In genomic region chr5:82277613-82277986, GRCh38 we compare ENCODE assay signal across 8 cellular contexts. TPM values are rescaled to one million over a fixed set of nuclear protein-coding genes. Genes with fewer than 3 reads are reported as not detected.
DNase-seq lines count a peak whose midpoint lies in the region; ATAC-seq and TF ChIP-seq lines count a peak whose summit lies in the region.

No MANE protein-coding gene starts in this region.

- H3K4me3 ChIP-seq in BLaER1 (peak overlapping the region; percentile 95), HUES64 (ENCODE audit: low read length) (peak overlapping the region; percentile 98), breast epithelium (peak overlapping the region; percentile 82 to 89 (median 85)), mesendoderm (ENCODE audit: low read length) (peak overlapping the region; percentile 93)

- no peak for ATAC-seq in GM21786 (IDR thresholded peaks at IDR 0.05; ENCODE audit: unreplicated experiment)

- DNase-seq in breast epithelium (ENCODE audit: low spot score in 2 of 2): no peak
- DNase-seq in mesendoderm: peak; percentile 36
- no peak for DNase-seq in SIG-M5 treated with dmso at 0.1 percent for 504 hours (lab: John Stamatoyannopoulos, UW; ENCODE audit: unreplicated experiment)
- no peak for DNase-seq in NCI-H1436 treated with DMSO at 0.1 percent for 48 hours (lab: John Stamatoyannopoulos, UW)
- no peak for DNase-seq in germinal center (ENCODE audit: low spot score)

- H4K20me1 ChIP-seq in BLaER1: peaks cover 23% of the 10 kb centered on the region; the same call in 1 of the 2 replicates

- no peak overlapping the region for H2AK5ac ChIP-seq in mesendoderm (ENCODE audit: low read length)

- H3K27me3 ChIP-seq in BLaER1 (no peaks in the 10 kb centered on the region), HUES64 (ENCODE audit: insufficient read depth, low read length) (no peaks in the 10 kb centered on the region), breast epithelium (no peaks in the 10 kb centered on the region), mesendoderm (ENCODE audit: insufficient read depth, low read length, poor library complexity) (no peaks in the 10 kb centered on the region)

- H2BK120ac ChIP-seq in mesendoderm (ENCODE audit: low read depth, low read length): peak overlapping the region; percentile 86

- peak overlapping the region; percentile 92 for H3K4me2 ChIP-seq in BLaER1
- H3K4me2 ChIP-seq in mesendoderm (ENCODE audit: low read length): peak overlapping the region; percentile 62

- peak overlapping the region; percentile 69 for H4K8ac ChIP-seq in mesendoderm (ENCODE audit: low read depth, low read length)

- H3K27ac ChIP-seq in BLaER1: peak overlapping the region; percentile 99
- peak overlapping the region; percentile 94 for H3K27ac ChIP-seq in HUES64 (ENCODE audit: low read depth, low read length)
- peak overlapping the region; percentile 85 to 88 for H3K27ac ChIP-seq in breast epithelium
- peak overlapping the region; percentile 71 for H3K27ac ChIP-seq in mesendoderm (ENCODE audit: low read depth, low read length)

- H3K79me1 ChIP-seq in mesendoderm (ENCODE audit: low read length): no peaks in the 10 kb centered on the region

- no peak for TF ChIP-seq CTCF in breast epithelium (IDR thresholded peaks at IDR 0.05)

- no peak overlapping the region for H2BK5ac ChIP-seq in mesendoderm (ENCODE audit: low read length)

- peak overlapping the region; percentile 99 for H3K9ac ChIP-seq in BLaER1
- peak overlapping the region; percentile 100 for H3K9ac ChIP-seq in HUES64 (ENCODE audit: low read depth, low read length)
- peak overlapping the region; percentile 91 for H3K9ac ChIP-seq in mesendoderm (ENCODE audit: low read length)

- H3K4me1 ChIP-seq in BLaER1: peaks cover 27% of the 10 kb centered on the region
- H3K4me1 ChIP-seq in HUES64 (ENCODE audit: insufficient read depth, low read length): peaks cover 25% of the 10 kb centered on the region
- H3K4me1 ChIP-seq in breast epithelium: no peaks in the 10 kb centered on the region
- H3K4me1 ChIP-seq in mesendoderm (ENCODE audit: control insufficient read depth, low read depth, low read length): no peaks in the 10 kb centered on the region

- H3K36me3 ChIP-seq in BLaER1 (peaks cover 37% of the 10 kb centered on the region), HUES64 (ENCODE audit: insufficient read depth, low read length) (peaks cover 38% of the 10 kb centered on the region), breast epithelium (no peaks in the 10 kb centered on the region), mesendoderm (ENCODE audit: control insufficient read depth, insufficient read depth, low read length) (peaks cover 8% of the 10 kb centered on the region)

- H3K18ac ChIP-seq in mesendoderm (ENCODE audit: low read length): peak overlapping the region; percentile 92

- H4K5ac ChIP-seq in mesendoderm (ENCODE audit: low read length): peak overlapping the region; percentile 10

- peaks cover 13% of the 10 kb centered on the region for H3K79me2 ChIP-seq in mesendoderm (ENCODE audit: control insufficient read depth, insufficient read depth, low read length)

- peak overlapping the region; percentile 61 for H3K4ac ChIP-seq in mesendoderm (ENCODE audit: low read depth, low read length)

- no peaks in the 10 kb centered on the region for H3K9me3 ChIP-seq in BLaER1
- no peaks in the 10 kb centered on the region for H3K9me3 ChIP-seq in HUES64 (ENCODE audit: insufficient read depth, low read depth, low read length)
- H3K9me3 ChIP-seq in breast epithelium: no peaks in the 10 kb centered on the region

- no peak overlapping the region for H3K23ac ChIP-seq in mesendoderm (ENCODE audit: low read length)

- no peak overlapping the region for H2BK15ac ChIP-seq in mesendoderm (replicated peaks; ENCODE audit: low read depth)

- peak overlapping the region; percentile 85 for H3K56ac ChIP-seq in mesendoderm (ENCODE audit: low read length)

- WGBS in HUES64: 1% methylated on average over 15 of the region's 15 CpGs
- no CpG with 5 or more reads among the region's 15 CpGs for WGBS in mesendoderm (ENCODE audit: extremely low coverage, insufficient coverage, low lambda C conversion rate)

- intact Hi-C loops in breast epithelium (cut with DNase I; ENCODE audit: low total_unique reads): no loop called here

- no peak for TF ChIP-seq POLR2A in breast epithelium (IDR thresholded peaks at IDR 0.05)

RNA-seq across cellular contexts. Expression of gene RPS23, which starts 0.6 kb away (rescaled TPM):
- polyA plus RNA-seq in HUES64 (2013, experiment 1 of 2): 2,526 TPM
- 2,670 TPM for polyA plus RNA-seq in HUES64 (2013, experiment 2 of 2)
- total RNA-seq in breast epithelium: 1,000 to 10,000 TPM; 3,055 to 5,353 (median 4,143) TPM
- polyA plus RNA-seq in mesendoderm (2013, experiment 1 of 2): 4,570 TPM
- polyA plus RNA-seq in mesendoderm (2013, experiment 2 of 2): 4,487 TPM
